21 cellular contexts compared by ENCODE assay signal in the genomic region with DNA sequence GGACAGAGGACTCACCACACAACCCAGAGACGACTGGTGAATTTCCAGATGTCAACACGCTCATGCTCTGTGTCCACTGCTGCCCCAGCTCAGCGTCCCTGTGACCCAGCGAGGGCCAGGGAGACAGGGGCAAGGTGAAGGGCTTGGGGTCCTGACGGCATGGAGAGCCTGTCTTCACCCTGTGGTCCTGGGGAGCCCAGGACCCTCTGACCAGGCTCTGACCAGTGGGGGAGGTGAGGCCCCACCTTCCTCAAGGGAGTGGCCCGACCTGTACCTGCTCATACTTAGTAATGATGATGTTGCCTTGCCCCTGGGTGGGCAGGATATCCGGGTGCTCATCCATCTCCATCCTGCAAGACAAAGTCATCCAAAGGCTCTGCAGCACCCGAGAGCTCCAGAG. TPM values are rescaled to one million over a fixed set of nuclear protein-coding genes. Genes with fewer than 3 reads are reported as not detected.
"Had no signal": no experiment of that assay in that cellular context is flagged by ENCODE, and none has a peak within 500 bp of the region (broad histone marks: within the 10 kb centered on the region; RNA-seq: fewer than 3 reads in every experiment).

No MANE protein-coding gene starts in this region.

- H3K4me1 Mint-ChIP-seq: naive B cell had no signal

- H3K36me3 Mint-ChIP-seq: naive B cell had no signal

- H3K36me3 ChIP-seq: cardiac muscle cell, colonic mucosa, heart left ventricle, lower lobe of right lung, right atrium auricular region, tibial nerve had no signal

- H3K27me3 Mint-ChIP-seq: naive B cell; stimulated activated naive CD8-positive, alpha-beta T cell treated with anti-CD3 and anti-CD28 coated beads, Interleukin-15, Interleukin-2, amounts not matched to agents 100 ng/mL and 50 ng/mL, for 24 hours had no signal

- H3K27ac ChIP-seq: cardiac muscle cell, colonic mucosa, heart left ventricle, lower lobe of right lung, right atrium auricular region, tibial nerve had no signal

- H3K4me3 ChIP-seq: cardiac muscle cell, colonic mucosa, heart left ventricle, lower lobe of right lung, right atrium auricular region, tibial nerve had no signal

- H3K27ac Mint-ChIP-seq: endodermal cell; nephron; stimulated activated naive CD8-positive, alpha-beta T cell treated with anti-CD3 and anti-CD28 coated beads, Interleukin-15, Interleukin-2, amounts not matched to agents 100 ng/mL and 50 ng/mL, for 24 hours had no signal

- H3K9me3 Mint-ChIP-seq: endodermal cell; naive B cell; nephron; stimulated activated naive CD8-positive, alpha-beta T cell treated with anti-CD3 and anti-CD28 coated beads, Interleukin-15, Interleukin-2, amounts not matched to agents 100 ng/mL and 50 ng/mL, for 24 hours had no signal

- FAIRE-seq: small intestine had no signal

- H3K4me3 Mint-ChIP-seq: endodermal cell; naive B cell; nephron; stimulated activated naive CD8-positive, alpha-beta T cell treated with anti-CD3 and anti-CD28 coated beads, Interleukin-15, Interleukin-2, amounts not matched to agents 100 ng/mL and 50 ng/mL, for 24 hours had no signal

- DNase-seq: cerebellar nuclear complex; colonic mucosa; effector CD4-positive, alpha-beta T cell; endodermal cell; foreskin melanocyte; heart left ventricle; hippocampal formation; lower lobe of right lung; mesenchymal stem cell; naive B cell; small intestine; stimulated activated CD4-positive, alpha-beta T cell treated with anti-CD3 and anti-CD28 coated beads, Interleukin-2, amount 100 ng/mL, for 48 hours had no signal

- H3K9me3 ChIP-seq: colonic mucosa, heart left ventricle, lower lobe of right lung, right atrium auricular region, tibial nerve had no signal

- H3K27me3 ChIP-seq: cardiac muscle cell, colonic mucosa, heart left ventricle, right atrium auricular region, tibial nerve had no signal

- ATAC-seq: heart left ventricle, left lobe of liver, lower lobe of right lung had no signal

- H3K4me1 ChIP-seq: colonic mucosa, heart left ventricle, lower lobe of right lung, right atrium auricular region had no signal

RNA-seq across cellular contexts. Expression of a gene that starts 39.8 kb away (rescaled TPM):
- total RNA-seq: cardiac muscle cell, dermis microvascular lymphatic vessel endothelial cell, glomerular endothelial cell, heart left ventricle, left lobe of liver, right atrium auricular region, temporal lobe, tibial nerve had no signal
